ENCODE assay signal across 37 cellular contexts in genomic region chr9:102844754-102845153, GRCh38.
"Had no signal": no experiment of that assay in that cellular context is flagged by ENCODE, and none has a peak within 500 bp of the region (broad histone marks: within the 10 kb centered on the region; RNA-seq: fewer than 3 reads in every experiment).

No MANE protein-coding gene starts in this region.

- H3K4me3 Mint-ChIP-seq: activated CD4-positive, alpha-beta memory T cell treated with anti-CD3 and anti-CD28 coated beads for 36 hours; activated CD4-positive, alpha-beta T cell treated with anti-CD3 and anti-CD28 coated beads, Interleukin-2, amount 10 ng/mL, durations not matched to agents 24 days and 14 days; activated CD8-positive, alpha-beta T cell treated with anti-CD3 and anti-CD28 coated beads for 36 hours; activated naive CD4-positive, alpha-beta T cell treated with anti-CD3 and anti-CD28 coated beads for 36 hours; activated naive CD8-positive, alpha-beta T cell treated with anti-CD3 and anti-CD28 coated beads for 36 hours; activated T-cell treated with anti-CD3 and anti-CD28 coated beads, Interleukin-2, amount 50 U/mL, for 4 hours; activated T-cell treated with anti-CD3 and anti-CD28 coated beads, Interleukin-2, amount 50 U/mL, for 72 hours; activated T-helper 1 cell treated with anti-CD3 and anti-CD28 coated beads, Interleukin-12 subunit alpha, Interleukin-12 subunit beta, Interleukin-2, Interleukin-4 antibody, amounts not matched to agents 30 ng/mL and 10 ng/mL and 1 ng/mL, durations not matched to agents 14 hours and 24 hours and 36 hours; activated T-helper 17 cell treated with anti-CD3 and anti-CD28 coated beads, Interleukin-2, amount 50 U/mL, for 72 hours; T-helper 1 cell treated with Interleukin-12 subunit alpha and Interleukin-12 subunit beta and Interleukin-4 antibody, amounts not matched to agents 30 μg/mL and 1 μg/mL, for 36 hours; T-helper 2 cell treated with Interferon-gamma antibody and Interleukin-4, amounts not matched to agents 5 μg/mL and 100 μg/mL, for 36 hours; WTC11 had no signal

- H3K4me1 Mint-ChIP-seq: activated CD4-positive, alpha-beta T cell treated with anti-CD3 and anti-CD28 coated beads, Interleukin-2, amount 10 ng/mL, durations not matched to agents 24 days and 14 days; activated naive CD8-positive, alpha-beta T cell treated with anti-CD3 and anti-CD28 coated beads for 36 hours; activated T-helper 17 cell treated with anti-CD3 and anti-CD28 coated beads, Interleukin-2, amount 50 U/mL, for 72 hours; WTC11 had no signal

- H3K9me3 ChIP-seq: adrenal gland, body of pancreas, breast epithelium had no signal

- DNase-seq: activated CD4-positive, alpha-beta memory T cell treated with anti-CD3 and anti-CD28 coated beads for 36 hours; activated CD4-positive, alpha-beta T cell treated with anti-CD3 and anti-CD28 coated beads for 1 hour; activated CD4-positive, alpha-beta T cell treated with anti-CD3 and anti-CD28 coated beads for 4 hours; activated CD4-positive, alpha-beta T cell treated with anti-CD3 and anti-CD28 coated beads, Interleukin-2, amount 10 ng/mL, durations not matched to agents 24 days and 14 days; activated CD4-positive, alpha-beta T cell treated with anti-CD3 and anti-CD28 coated beads, Interleukin-2, amount 50 U/mL, for 1 hour; activated CD4-positive, alpha-beta T cell treated with anti-CD3 and anti-CD28 coated beads, Interleukin-2, amount 50 U/mL, for 4 hours; activated CD4-positive, CD25-positive, alpha-beta regulatory T cell; activated CD8-positive, alpha-beta memory T cell treated with anti-CD3 and anti-CD28 coated beads, Interleukin-2, amount 50 U/mL, for 4 hours; activated CD8-positive, alpha-beta T cell treated with anti-CD3 and anti-CD28 coated beads for 36 hours; activated effector memory CD4-positive, alpha-beta T cell treated with anti-CD3 and anti-CD28 coated beads, Interleukin-2, amount 50 U/mL, for 16 hours; activated gamma-delta T cell treated with Interleukin-2 at 50 U/mL for 16 hours; activated naive CD4-positive, alpha-beta T cell; activated naive CD4-positive, alpha-beta T cell treated with anti-CD3 and anti-CD28 coated beads for 36 hours; activated naive CD4-positive, alpha-beta T cell treated with anti-CD3 and anti-CD28 coated beads, Interleukin-2, amount 50 U/mL, for 16 hours; activated naive CD8-positive, alpha-beta T cell treated with anti-CD3 and anti-CD28 coated beads for 36 hours; activated T-cell treated with anti-CD3 and anti-CD28 coated beads for 4 hours; activated T-cell treated with anti-CD3 and anti-CD28 coated beads, Interleukin-2, amount 50 U/mL, for 1 hour; activated T-cell treated with anti-CD3 and anti-CD28 coated beads, Interleukin-2, amount 50 U/mL, for 4 hours; activated T-cell treated with anti-CD3 and anti-CD28 coated beads, Interleukin-2, amount 50 U/mL, for 72 hours; adrenal gland; amniotic stem cell; aorta; body of pancreas; brain microvascular endothelial cell; central memory CD4-positive, alpha-beta T cell; T-helper 1 cell; T-helper 2 cell; T-helper 9 cell; WERI-Rb-1 had no signal

- H3K4me3 ChIP-seq: adrenal gland, body of pancreas, breast epithelium had no signal

- H3K9me3 Mint-ChIP-seq: activated T-cell treated with anti-CD3 and anti-CD28 coated beads, Interleukin-2, amount 50 U/mL, for 4 hours; activated T-helper 1 cell treated with anti-CD3 and anti-CD28 coated beads, Interleukin-12 subunit alpha, Interleukin-12 subunit beta, Interleukin-2, Interleukin-4 antibody, amounts not matched to agents 30 ng/mL and 10 ng/mL and 1 ng/mL, durations not matched to agents 14 hours and 24 hours and 36 hours had no signal

- H3K27ac ChIP-seq: adrenal gland, body of pancreas, brain microvascular endothelial cell, breast epithelium, WERI-Rb-1 had no signal

- ATAC-seq: activated CD4-positive, CD25-positive, alpha-beta regulatory T cell treated with anti-CD3 and anti-CD28 coated beads, Interleukin-2, amount 50 U/mL, for 24 hours; activated CD8-positive, alpha-beta T cell treated with anti-CD3 and anti-CD28 coated beads for 36 hours; activated naive CD4-positive, alpha-beta T cell treated with anti-CD3 and anti-CD28 coated beads, Interleukin-2, amount 50 U/mL, for 72 hours; activated T-cell treated with anti-CD3 and anti-CD28 coated beads, Interleukin-2, amount 50 U/mL, for 4 hours; activated T-cell treated with anti-CD3 and anti-CD28 coated beads, Interleukin-2, amount 50 U/mL, for 72 hours; activated T-helper 17 cell treated with anti-CD3 and anti-CD28 coated beads, Interleukin-2, amount 50 U/mL, for 72 hours; body of pancreas; WTC11 had no signal

- H3K36me3 Mint-ChIP-seq: activated CD4-positive, alpha-beta memory T cell treated with anti-CD3 and anti-CD28 coated beads for 36 hours; activated naive CD8-positive, alpha-beta T cell treated with anti-CD3 and anti-CD28 coated beads for 36 hours had no signal

- H3K4me1 ChIP-seq: adrenal gland, body of pancreas, breast epithelium had no signal

- H3K36me3 ChIP-seq: adrenal gland, brain microvascular endothelial cell, breast epithelium, WERI-Rb-1 had no signal

- H3K27ac Mint-ChIP-seq: activated CD4-positive, alpha-beta memory T cell treated with anti-CD3 and anti-CD28 coated beads for 36 hours; activated CD4-positive, alpha-beta T cell treated with anti-CD3 and anti-CD28 coated beads, Interleukin-2, amount 10 ng/mL, durations not matched to agents 24 days and 14 days; activated CD8-positive, alpha-beta T cell treated with anti-CD3 and anti-CD28 coated beads for 36 hours; activated naive CD4-positive, alpha-beta T cell treated with anti-CD3 and anti-CD28 coated beads for 36 hours; activated naive CD4-positive, alpha-beta T cell treated with anti-CD3 and anti-CD28 coated beads, Interleukin-2, amount 50 U/mL, for 72 hours; activated naive CD8-positive, alpha-beta T cell treated with anti-CD3 and anti-CD28 coated beads for 36 hours; activated T-cell treated with anti-CD3 and anti-CD28 coated beads, Interleukin-2, amount 50 U/mL, for 72 hours; activated T-helper 1 cell treated with anti-CD3 and anti-CD28 coated beads, Interleukin-12 subunit alpha, Interleukin-12 subunit beta, Interleukin-2, Interleukin-4 antibody, amounts not matched to agents 30 ng/mL and 10 ng/mL and 1 ng/mL, durations not matched to agents 14 hours and 24 hours and 36 hours; activated T-helper 17 cell treated with anti-CD3 and anti-CD28 coated beads, Interleukin-2, amount 50 U/mL, for 72 hours; T-helper 1 cell treated with Interleukin-12 subunit alpha and Interleukin-12 subunit beta and Interleukin-4 antibody, amounts not matched to agents 30 μg/mL and 1 μg/mL, for 36 hours; T-helper 2 cell treated with Interferon-gamma antibody and Interleukin-4, amounts not matched to agents 5 μg/mL and 100 μg/mL, for 36 hours; WTC11 had no signal

- H3K27me3 Mint-ChIP-seq: activated CD4-positive, alpha-beta memory T cell treated with anti-CD3 and anti-CD28 coated beads for 36 hours; activated CD4-positive, alpha-beta T cell treated with anti-CD3 and anti-CD28 coated beads, Interleukin-2, amount 10 ng/mL, durations not matched to agents 24 days and 14 days; activated CD8-positive, alpha-beta T cell treated with anti-CD3 and anti-CD28 coated beads for 36 hours; activated naive CD8-positive, alpha-beta T cell treated with anti-CD3 and anti-CD28 coated beads for 36 hours; activated T-helper 17 cell treated with anti-CD3 and anti-CD28 coated beads, Interleukin-2, amount 50 U/mL, for 72 hours had no signal

- H3K27me3 ChIP-seq: adrenal gland, body of pancreas, brain microvascular endothelial cell, breast epithelium had no signal
